1 cellular context compared by ENCODE assay signal in the genomic region with DNA sequence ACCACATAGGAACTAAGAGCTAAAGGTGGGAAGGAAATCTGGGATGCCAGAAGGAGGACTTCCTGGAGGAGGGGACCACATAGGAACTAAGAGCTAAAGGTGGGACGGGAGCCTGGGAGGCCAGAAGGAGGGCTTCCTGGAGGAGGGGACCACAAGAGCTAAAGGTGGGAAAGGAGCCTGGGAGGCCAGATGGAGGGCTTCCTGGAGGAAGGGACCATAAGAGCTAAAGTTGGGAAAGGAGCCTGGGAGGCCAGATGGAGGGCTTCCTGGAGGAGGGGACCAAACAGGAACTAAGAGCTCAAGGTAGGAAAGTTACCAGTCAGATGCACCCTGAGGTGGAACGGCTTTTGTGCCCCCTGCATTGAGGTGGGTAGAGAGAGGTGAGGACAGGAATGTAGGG.
TF ChIP-seq lines count a peak whose summit lies in the region.

No MANE protein-coding gene starts in this region.

TF ChIP-seq in K562, 482 proteins besides CTCF, POLR2A, EP300 and RAD21:
- TF ChIP-seq BCOR (IDR thresholded peaks at IDR 0.05) (peak; percentile 93), SMARCE1 (IDR thresholded peaks at IDR 0.05) (no peak), NEUROD1 (IDR thresholded peaks at IDR 0.05; ENCODE audit: borderline replicate concordance, low read depth, low read length, partially characterized antibody) (no peak), TAF9B (IDR thresholded peaks at IDR 0.05; ENCODE audit: partially characterized antibody) (no peak), SMARCA5 (IDR thresholded peaks at IDR 0.05) (peak; percentile 86; the same call in 1 of the 2 replicates), ZZZ3 (IDR thresholded peaks at IDR 0.05) (no peak), CEBPZ (IDR thresholded peaks at IDR 0.05; ENCODE audit: borderline replicate concordance, low read depth, low read length) (no peak), CEBPG (CRISPR knock-in tag; IDR thresholded peaks at IDR 0.05) (no peak), CEBPG (tag; conservative IDR thresholded peaks at IDR 0.05 in 1 of 2, IDR thresholded peaks at IDR 0.05 in 1 of 2) (no peak), ZFP36 (IDR thresholded peaks at IDR 0.05; ENCODE audit: low read depth, low read length, partially characterized antibody) (peak; percentile 98), C11orf30 (IDR thresholded peaks at IDR 0.05; ENCODE audit: low read depth) (no peak), HLTF (IDR thresholded peaks at IDR 0.05) (no peak), RBM25 (IDR thresholded peaks at IDR 0.05; ENCODE audit: low read depth, low read length, severe bottlenecking) (peak; percentile 61), ERF (CRISPR knock-in tag; IDR thresholded peaks at IDR 0.05) (no peak), ZNF766 (CRISPR knock-in tag; conservative IDR thresholded peaks at IDR 0.05) (no peak), TEAD4 (IDR thresholded peaks at IDR 0.05; ENCODE audit: low read length) (no peak), TEAD4 (CRISPR knock-in tag; IDR thresholded peaks at IDR 0.05; ENCODE audit: borderline replicate concordance) (no peak), DPF2 (IDR thresholded peaks at IDR 0.05) (no peak), ZNF77 (CRISPR knock-in tag; IDR thresholded peaks at IDR 0.05) (no peak), CXXC5 (CRISPR knock-in tag; IDR thresholded peaks at IDR 0.05) (no peak), RB1 (IDR thresholded peaks at IDR 0.05; ENCODE audit: low read depth) (no peak), ZNF449 (CRISPR knock-in tag; IDR thresholded peaks at IDR 0.05) (no peak), HOXB6 (CRISPR knock-in tag; IDR thresholded peaks at IDR 0.05; ENCODE audit: borderline replicate concordance) (no peak), ZNF830 (CRISPR knock-in tag; IDR thresholded peaks at IDR 0.05) (no peak), HDAC2 (IDR thresholded peaks at IDR 0.05) (0 out of 2 replicates have a peak, but pooled peaks have one; percentile 47), ADNP (tag; IDR thresholded peaks at IDR 0.05) (0 out of 2 replicates have a peak, but pooled peaks have one; percentile 39), SUPT5H (IDR thresholded peaks at IDR 0.05) (no peak), ZNF436 (CRISPR knock-in tag; IDR thresholded peaks at IDR 0.05) (peak; percentile 78), CREB1 (IDR thresholded peaks at IDR 0.05) (no peak), CREB1 (CRISPR knock-in tag; IDR thresholded peaks at IDR 0.05) (no peak), TAF1 (IDR thresholded peaks at IDR 0.05; ENCODE audit: control insufficient read depth, extremely low read depth, insufficient read depth, low read length, severe bottlenecking) (no peak), ZNF551 (CRISPR knock-in tag; IDR thresholded peaks at IDR 0.05) (no peak), ZNF124 (CRISPR knock-in tag; IDR thresholded peaks at IDR 0.05) (no peak), CREB3L1 (IDR thresholded peaks at IDR 0.05; ENCODE audit: borderline replicate concordance, low read depth) (no peak), ZNF561 (CRISPR knock-in tag; conservative IDR thresholded peaks at IDR 0.05) (no peak), RHOXF2B (CRISPR knock-in tag; conservative IDR thresholded peaks at IDR 0.05) (no peak), SREBF2 (CRISPR knock-in tag; IDR thresholded peaks at IDR 0.05) (no peak), ZNF778 (CRISPR knock-in tag; IDR thresholded peaks at IDR 0.05) (no peak)
- TF ChIP-seq, protein P1, sequence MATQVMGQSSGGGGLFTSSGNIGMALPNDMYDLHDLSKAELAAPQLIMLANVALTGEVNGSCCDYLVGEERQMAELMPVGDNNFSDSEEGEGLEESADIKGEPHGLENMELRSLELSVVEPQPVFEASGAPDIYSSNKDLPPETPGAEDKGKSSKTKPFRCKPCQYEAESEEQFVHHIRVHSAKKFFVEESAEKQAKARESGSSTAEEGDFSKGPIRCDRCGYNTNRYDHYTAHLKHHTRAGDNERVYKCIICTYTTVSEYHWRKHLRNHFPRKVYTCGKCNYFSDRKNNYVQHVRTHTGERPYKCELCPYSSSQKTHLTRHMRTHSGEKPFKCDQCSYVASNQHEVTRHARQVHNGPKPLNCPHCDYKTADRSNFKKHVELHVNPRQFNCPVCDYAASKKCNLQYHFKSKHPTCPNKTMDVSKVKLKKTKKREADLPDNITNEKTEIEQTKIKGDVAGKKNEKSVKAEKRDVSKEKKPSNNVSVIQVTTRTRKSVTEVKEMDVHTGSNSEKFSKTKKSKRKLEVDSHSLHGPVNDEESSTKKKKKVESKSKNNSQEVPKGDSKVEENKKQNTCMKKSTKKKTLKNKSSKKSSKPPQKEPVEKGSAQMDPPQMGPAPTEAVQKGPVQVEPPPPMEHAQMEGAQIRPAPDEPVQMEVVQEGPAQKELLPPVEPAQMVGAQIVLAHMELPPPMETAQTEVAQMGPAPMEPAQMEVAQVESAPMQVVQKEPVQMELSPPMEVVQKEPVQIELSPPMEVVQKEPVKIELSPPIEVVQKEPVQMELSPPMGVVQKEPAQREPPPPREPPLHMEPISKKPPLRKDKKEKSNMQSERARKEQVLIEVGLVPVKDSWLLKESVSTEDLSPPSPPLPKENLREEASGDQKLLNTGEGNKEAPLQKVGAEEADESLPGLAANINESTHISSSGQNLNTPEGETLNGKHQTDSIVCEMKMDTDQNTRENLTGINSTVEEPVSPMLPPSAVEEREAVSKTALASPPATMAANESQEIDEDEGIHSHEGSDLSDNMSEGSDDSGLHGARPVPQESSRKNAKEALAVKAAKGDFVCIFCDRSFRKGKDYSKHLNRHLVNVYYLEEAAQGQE (CRISPR knock-in tag; IDR thresholded peaks at IDR 0.05; ENCODE audit: low read depth): no peak
- TF ChIP-seq, protein P2, sequence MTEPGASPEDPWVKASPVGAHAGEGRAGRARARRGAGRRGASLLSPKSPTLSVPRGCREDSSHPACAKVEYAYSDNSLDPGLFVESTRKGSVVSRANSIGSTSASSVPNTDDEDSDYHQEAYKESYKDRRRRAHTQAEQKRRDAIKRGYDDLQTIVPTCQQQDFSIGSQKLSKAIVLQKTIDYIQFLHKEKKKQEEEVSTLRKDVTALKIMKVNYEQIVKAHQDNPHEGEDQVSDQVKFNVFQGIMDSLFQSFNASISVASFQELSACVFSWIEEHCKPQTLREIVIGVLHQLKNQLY (CRISPR knock-in tag; conservative IDR thresholded peaks at IDR 0.05): no peak
